8 cellular contexts compared by ENCODE assay signal in genomic region chr12:120903818-120904773, GRCh38. TPM values are rescaled to one million over a fixed set of nuclear protein-coding genes. Genes with fewer than 3 reads are reported as not detected.
DNase-seq lines count a peak whose midpoint lies in the region; ATAC-seq and TF ChIP-seq lines count a peak whose summit lies in the region.

SPPL3 (minus strand) TSS chr12:120904358; CDS start chr12:120903867, 491 bp downstream.

- H3K4me1 Mint-ChIP-seq in CD14-positive monocyte, result peaks cover 31% of the 10 kb centered on the region
- peaks cover 30% of the 10 kb centered on the region for H3K4me1 Mint-ChIP-seq in activated CD4-positive, alpha-beta memory T cell treated with anti-CD3 and anti-CD28 coated beads for 36 hours (ENCODE audit: low read depth)

- peak within 1 kb of the TSS; percentile 70 to 89 (median 79) for H3K27ac ChIP-seq in right lobe of liver

- TF ChIP-seq CTCF in CD14-positive monocyte (IDR thresholded peaks at IDR 0.05) (no peak), right lobe of liver (IDR thresholded peaks at IDR 0.05) (peak in 1 of 4 donors; percentile 40)

- no peaks in the 10 kb centered on the region for H3K27me3 ChIP-seq in right lobe of liver

- CTCF ChIA-PET in activated CD4-positive, alpha-beta memory T cell treated with anti-CD3 and anti-CD28 coated beads for 36 hours (lab: Charles Lee), result interaction anchor here (0.6 to 1.6 kb wide), 5 partner anchors 10 to 227 kb away, joined by 3 to 5 read pairs (median 3); no protein-coding TSS in a partner anchor

- intact Hi-C loops in CD14-positive monocyte (cut with micrococcal nuclease) (loop anchor here (5.0 to 10.0 kb wide), 2 partner anchors 47 to 49 kb away; no protein-coding TSS in a partner anchor), right lobe of liver (cut with DNase I) (no loop called here)
- intact Hi-C loops in activated CD4-positive, alpha-beta memory T cell treated with anti-CD3 and anti-CD28 coated beads for 36 hours (cut with micrococcal nuclease), result loop anchor here (5.0 kb wide), 1 partner anchor 217 kb away; the partner anchor contains the start of gene MLEC

- POLR2A ChIA-PET in activated CD4-positive, alpha-beta memory T cell treated with anti-CD3 and anti-CD28 coated beads for 36 hours (lab: Charles Lee), result interaction anchor here (0.5 to 1.7 kb wide), 4 partner anchors 9 to 121 kb away, joined by 3 to 4 read pairs (median 4); no protein-coding TSS in a partner anchor

- H3K9me3 ChIP-seq in right lobe of liver, result no peaks in the 10 kb centered on the region

- H3K27ac Mint-ChIP-seq in CD14-positive monocyte, result peak within 1 kb of the TSS; percentile 88 to 97 (median 93)
- H3K27ac Mint-ChIP-seq in activated CD4-positive, alpha-beta memory T cell treated with anti-CD3 and anti-CD28 coated beads for 36 hours, result peak within 1 kb of the TSS; percentile 87

- peak within 1 kb of the TSS; percentile 100 for H3K4me3 Mint-ChIP-seq in CD14-positive monocyte
- peak within 1 kb of the TSS; percentile 99 for H3K4me3 Mint-ChIP-seq in activated CD4-positive, alpha-beta memory T cell treated with anti-CD3 and anti-CD28 coated beads for 36 hours

- H3K27me3 Mint-ChIP-seq in CD14-positive monocyte (ENCODE audit: low read depth in 3 of 3), result peaks cover 0 to 2% (median 0%) of the 10 kb centered on the region in 3 donors
- H3K27me3 Mint-ChIP-seq in activated CD4-positive, alpha-beta memory T cell treated with anti-CD3 and anti-CD28 coated beads for 36 hours, result no peaks in the 10 kb centered on the region

- TF ChIP-seq POLR2A in right lobe of liver (IDR thresholded peaks at IDR 0.05), result peak; percentile 62

- H3K4me3 ChIP-seq in right lobe of liver, result peak within 1 kb of the TSS; percentile 77 to 95 (median 82)

- DNase-seq in CD14-positive monocyte (ENCODE audit: low spot score) (peak; percentile 88), NCI-H748 treated with DMSO at 0.1 percent for 48 hours (lab: John Stamatoyannopoulos, UW) (peak; percentile 54), dermis microvascular lymphatic vessel endothelial cell (ENCODE audit: low read depth in 2 of 2) (peak; percentile 42 to 89), right lobe of liver (peak; percentile 94 to 96 (median 96))
- peak; percentile 93 for DNase-seq in activated CD4-positive, alpha-beta memory T cell treated with anti-CD3 and anti-CD28 coated beads for 36 hours
- peak; percentile 95 for DNase-seq in stimulated activated CD4-positive, alpha-beta T cell treated with anti-CD3 and anti-CD28 coated beads, Interleukin-4, amount 100 ng/mL, for 1 hour

- ATAC-seq in GM19397 (IDR thresholded peaks at IDR 0.05; ENCODE audit: unreplicated experiment), result peak; percentile 69
- ATAC-seq in HG03565 (IDR thresholded peaks at IDR 0.05; ENCODE audit: unreplicated experiment), result peak; percentile 55
- ATAC-seq in right lobe of liver, result peak; percentile 91 to 93 (median 92)

- peaks cover 0 to 3% (median 0%) of the 10 kb centered on the region in 7 donors for H3K9me3 Mint-ChIP-seq in CD14-positive monocyte
- H3K9me3 Mint-ChIP-seq in activated CD4-positive, alpha-beta memory T cell treated with anti-CD3 and anti-CD28 coated beads for 36 hours, result no peaks in the 10 kb centered on the region

- H3K4me1 ChIP-seq in right lobe of liver, result peaks cover 0 to 13% (median 0%) of the 10 kb centered on the region in 4 donors

- peaks cover 5 to 13% of the 10 kb centered on the region in 2 donors for H3K36me3 Mint-ChIP-seq in CD14-positive monocyte
- peaks cover 6% of the 10 kb centered on the region for H3K36me3 Mint-ChIP-seq in activated CD4-positive, alpha-beta memory T cell treated with anti-CD3 and anti-CD28 coated beads for 36 hours

- WGBS in right lobe of liver (ENCODE audit: insufficient coverage, low coverage, low lambda C conversion rate, missing lambda C conversion rate), result 12% methylated on average over 3 of the region's 119 CpGs

- H3K36me3 ChIP-seq in right lobe of liver, result no peaks in the 10 kb centered on the region

RNA-seq across cellular contexts. Expression of gene SPPL3, which starts in this region (rescaled TPM):
- polyA plus RNA-seq in CD14-positive monocyte, result 10 to 100 TPM; 14.5 to 18.6 TPM
- total RNA-seq in activated CD4-positive, alpha-beta memory T cell treated with anti-CD3 and anti-CD28 coated beads for 36 hours, result 10 to 100 TPM; 24.3 to 26.7 TPM
- total RNA-seq in dermis microvascular lymphatic vessel endothelial cell, result 3.5 and 6.8 TPM in 2 replicates
- 10 to 100 TPM; 10.7 to 26.6 (median 16.9) TPM for total RNA-seq in right lobe of liver

Comparison
In these comparisons a context has a peak if more than half of its experiments do, and no peak if none do; other contexts are left out.
1. Peak in every context shown above with its lines: DNase-seq, ATAC-seq, H3K4me3 ChIP-seq and H3K27ac ChIP-seq.
2. intact Hi-C loops: an anchor here in CD14-positive monocyte (5.0 to 10.0 kb wide) and activated CD4-positive, alpha-beta memory T cell treated with anti-CD3 and anti-CD28 coated beads for 36 hours (5.0 kb wide); none called in right lobe of liver.